Comparison of ENCODE assay signal across 16 cellular contexts in the genomic region with DNA sequence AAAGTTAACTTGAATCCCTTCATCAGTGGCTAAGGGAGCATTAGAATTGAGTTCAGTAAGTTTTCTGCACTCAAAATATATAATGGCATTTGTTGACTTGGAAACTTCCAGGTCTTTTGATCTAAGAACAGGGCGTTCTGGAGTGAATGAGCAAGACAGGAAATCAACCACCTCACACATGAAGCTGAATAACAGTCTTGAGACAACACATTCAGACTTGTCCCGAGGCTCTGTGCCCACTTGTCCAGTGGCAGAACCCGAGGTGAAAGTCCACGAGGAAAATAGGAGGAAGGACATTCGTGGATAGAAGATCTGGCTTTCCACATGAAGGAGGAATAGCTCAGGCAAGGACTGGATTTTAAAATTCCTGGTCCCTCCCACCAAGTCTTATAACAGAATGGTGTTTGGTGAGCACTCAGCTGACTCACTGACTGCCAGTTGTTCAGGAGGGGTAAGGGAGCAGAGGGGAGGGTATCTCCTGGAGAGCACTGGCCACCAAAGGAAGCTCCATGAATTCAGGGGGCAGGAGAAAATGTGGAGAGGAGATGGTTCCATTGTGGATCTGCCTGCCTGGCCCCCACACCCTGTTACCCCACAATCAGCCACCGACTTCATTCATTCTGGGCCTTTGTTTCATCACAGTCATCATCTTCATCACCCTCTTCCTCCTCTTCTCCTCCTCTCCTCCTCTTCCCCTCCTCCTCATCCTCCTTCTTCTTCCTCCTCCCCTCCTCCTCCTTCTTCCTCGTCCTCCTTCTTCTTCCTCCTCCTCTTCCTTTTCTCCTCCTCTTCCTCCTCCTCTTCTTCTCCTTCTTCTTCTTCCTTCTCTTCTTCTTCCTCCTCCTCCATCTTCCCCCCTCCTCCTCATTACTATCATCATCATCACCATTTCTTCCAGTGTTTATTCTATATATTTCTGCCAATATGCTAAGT.
DNase-seq lines count a peak whose midpoint lies in the region; ATAC-seq and TF ChIP-seq lines count a peak whose summit lies in the region.
"Had no signal": no experiment of that assay in that cellular context is flagged by ENCODE, and none has a peak within 500 bp of the region (broad histone marks: within the 10 kb centered on the region; RNA-seq: fewer than 3 reads in every experiment).

No MANE protein-coding gene starts in this region.

- 42% methylated on average over 7 of the region's 7 CpGs for WGBS in prostate gland

- no peak for ATAC-seq in GM18867 (IDR thresholded peaks at IDR 0.05; ENCODE audit: unreplicated experiment)

- intact Hi-C loops in MCF 10A (cut with micrococcal nuclease) (no loop called here), breast epithelium (cut with DNase I; ENCODE audit: low total_unique reads) (no loop called here), prostate gland (cut with DNase I) (no loop called here)

- peaks cover 9% of the 10 kb centered on the region for H3K9me3 Mint-ChIP-seq in MCF 10A (ENCODE audit: unreplicated experiment)
- no peaks in the 10 kb centered on the region for H3K9me3 Mint-ChIP-seq in activated T-cell treated with anti-CD3 and anti-CD28 coated beads, Interleukin-2, amount 50 U/mL, for 24 hours

- H3K27me3 Mint-ChIP-seq in MCF 10A (ENCODE audit: insufficient read depth, unreplicated experiment) = no peaks in the 10 kb centered on the region
- H3K27me3 Mint-ChIP-seq in activated T-cell treated with anti-CD3 and anti-CD28 coated beads, Interleukin-2, amount 50 U/mL, for 24 hours = peaks cover 19% of the 10 kb centered on the region

- no peaks in the 10 kb centered on the region for H3K36me3 ChIP-seq in breast epithelium
- no peaks in the 10 kb centered on the region for H3K36me3 ChIP-seq in prostate gland

- POLR2A ChIA-PET in MCF 10A (lab: Yijun Ruan, JAX) = interaction anchor here (0.8 kb wide), 1 partner anchor 83 kb away, joined by 3 read pairs; no protein-coding TSS in a partner anchor

- no peaks in the 10 kb centered on the region for H3K36me3 Mint-ChIP-seq in MCF 10A (ENCODE audit: insufficient read depth, unreplicated experiment)
- no peaks in the 10 kb centered on the region for H3K36me3 Mint-ChIP-seq in activated T-cell treated with anti-CD3 and anti-CD28 coated beads, Interleukin-2, amount 50 U/mL, for 24 hours (ENCODE audit: low read depth)

- CTCF ChIA-PET in MCF 10A (lab: Yijun Ruan, JAX) = interaction anchor here (0.8 to 2.0 kb wide), 3 partner anchors 8 to 179 kb away, joined by 4 to 6 read pairs (median 4); no protein-coding TSS in a partner anchor

- H3K9me3 ChIP-seq in breast epithelium (no peaks in the 10 kb centered on the region), prostate gland (no peaks in the 10 kb centered on the region)

- peaks cover 29% of the 10 kb centered on the region for H3K4me1 Mint-ChIP-seq in MCF 10A (ENCODE audit: insufficient read depth, unreplicated experiment)
- H3K4me1 Mint-ChIP-seq in activated T-cell treated with anti-CD3 and anti-CD28 coated beads, Interleukin-2, amount 50 U/mL, for 24 hours (ENCODE audit: low read depth) = no peaks in the 10 kb centered on the region
- H3K4me1 Mint-ChIP-seq: B cell had no signal

- no TSS peak for BruUV-seq in MCF 10A (replicated peaks; lab: Mats Ljungman, UMichigan)

- H3K27ac ChIP-seq in breast epithelium = no peak overlapping the region
- H3K27ac ChIP-seq in prostate gland = no peak overlapping the region
- H3K27ac ChIP-seq: 22Rv1 had no signal

- DNase-seq in MCF 10A (ENCODE audit: unreplicated experiment) (peak; percentile 14), breast epithelium (ENCODE audit: low spot score in 2 of 2) (no peak), epithelial cell of esophagus (ENCODE audit: low read depth) (peak; percentile 32), prostate gland (ENCODE audit: low spot score) (peak; percentile 10), NCI-H1092 (lab: John Stamatoyannopoulos, UW) (no peak), DMS 273 (lab: John Stamatoyannopoulos, UW; ENCODE audit: unreplicated experiment) (no peak)
- DNase-seq in activated T-cell treated with anti-CD3 and anti-CD28 coated beads, Interleukin-2, amount 50 U/mL, for 24 hours = no peak
- DNase-seq: DMS 273 treated with DMSO at 0.1 percent for 48 hours, DND-41, H7, NCI-H1694 treated with DMSO at 0.1 percent for 48 hours, NCI-H748 treated with DMSO at 0.1 percent for 48 hours, OCI-M1 had no signal

- TF ChIP-seq CTCF in MCF 10A (IDR thresholded peaks at IDR 0.05; ENCODE audit: unreplicated experiment) = no peak
- TF ChIP-seq CTCF in breast epithelium (IDR thresholded peaks at IDR 0.05) = no peak
- TF ChIP-seq CTCF in epithelial cell of esophagus (IDR thresholded peaks at IDR 0.05; ENCODE audit: insufficient read depth, low read depth, low read length, missing control alignments) = no peak
- no peak for TF ChIP-seq CTCF in prostate gland (IDR thresholded peaks at IDR 0.05)

- peak overlapping the region; percentile 84 for H3K27ac Mint-ChIP-seq in MCF 10A (ENCODE audit: low read depth, unreplicated experiment)
- no peak overlapping the region for H3K27ac Mint-ChIP-seq in activated T-cell treated with anti-CD3 and anti-CD28 coated beads, Interleukin-2, amount 50 U/mL, for 24 hours
- H3K27ac Mint-ChIP-seq: B cell had no signal

- TF ChIP-seq POLR2A in breast epithelium (IDR thresholded peaks at IDR 0.05) = no peak
- TF ChIP-seq POLR2A in prostate gland (IDR thresholded peaks at IDR 0.05) = no peak

- H3K4me3 ChIP-seq in breast epithelium = no peak overlapping the region
- H3K4me3 ChIP-seq in epithelial cell of esophagus (ENCODE audit: low read length) = no peak overlapping the region
- H3K4me3 ChIP-seq in prostate gland = no peak overlapping the region

- H3K27me3 ChIP-seq in breast epithelium = no peaks in the 10 kb centered on the region
- no peaks in the 10 kb centered on the region for H3K27me3 ChIP-seq in prostate gland (replicated peaks; ENCODE audit: insufficient read depth)

- H3K4me1 ChIP-seq in breast epithelium (no peaks in the 10 kb centered on the region), prostate gland (replicated peaks) (no peaks in the 10 kb centered on the region)

- H3K4me3 Mint-ChIP-seq in MCF 10A (ENCODE audit: unreplicated experiment) = no peak overlapping the region
- no peak overlapping the region for H3K4me3 Mint-ChIP-seq in activated T-cell treated with anti-CD3 and anti-CD28 coated beads, Interleukin-2, amount 50 U/mL, for 24 hours
- H3K4me3 Mint-ChIP-seq: B cell had no signal

Comparison
In these comparisons a context has a peak if more than half of its experiments do, and no peak if none do; other contexts are left out.
1. DNase-seq: peak in MCF 10A (single experiment), epithelial cell of esophagus (single experiment) and prostate gland (single experiment); none in breast epithelium (0 of 2), NCI-H1092 (single experiment), activated T-cell treated with anti-CD3 and anti-CD28 coated beads, Interleukin-2, amount 50 U/mL, for 24 hours (single experiment) and DMS 273 (single experiment).